1 cellular context compared by ENCODE assay signal in the genomic region with DNA sequence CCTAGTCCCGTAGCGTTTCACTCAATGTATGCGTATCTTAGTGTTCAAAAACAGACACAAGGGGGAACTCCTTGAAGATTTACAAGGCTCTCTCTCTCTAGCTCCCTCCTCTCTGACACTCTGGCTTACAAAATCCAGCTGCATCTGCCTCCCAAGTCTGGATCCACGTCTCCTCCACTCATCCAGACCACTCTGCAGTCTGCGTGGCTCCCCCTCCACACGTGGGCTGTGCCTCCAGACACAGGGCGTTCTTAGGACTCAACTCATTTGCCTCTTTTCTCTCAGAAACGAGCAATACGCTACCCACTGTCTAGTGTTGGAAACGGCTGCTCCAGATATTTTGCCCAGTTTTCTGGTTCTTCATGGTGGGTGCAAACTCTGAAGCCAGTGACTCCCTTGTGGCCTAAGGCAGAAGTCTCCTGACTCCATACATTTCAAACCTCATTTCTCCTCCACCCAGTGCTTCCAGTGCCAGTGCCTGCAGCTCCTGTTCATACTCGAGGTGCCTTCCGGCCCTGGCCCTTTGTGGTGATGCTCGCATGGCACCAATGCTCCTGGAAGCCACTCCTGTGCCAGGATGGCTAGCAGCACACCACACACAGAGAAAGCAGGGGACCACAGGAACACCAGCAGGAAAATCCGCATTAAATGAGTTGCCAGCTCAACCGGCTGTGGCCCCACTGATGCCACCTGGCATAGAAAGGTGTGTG.
TF ChIP-seq lines count a peak whose summit lies in the region.

No MANE protein-coding gene starts in this region.

TF ChIP-seq in K562, 482 proteins besides CTCF, POLR2A, EP300 and RAD21 (continued from another document):
- TF ChIP-seq, protein P1, sequence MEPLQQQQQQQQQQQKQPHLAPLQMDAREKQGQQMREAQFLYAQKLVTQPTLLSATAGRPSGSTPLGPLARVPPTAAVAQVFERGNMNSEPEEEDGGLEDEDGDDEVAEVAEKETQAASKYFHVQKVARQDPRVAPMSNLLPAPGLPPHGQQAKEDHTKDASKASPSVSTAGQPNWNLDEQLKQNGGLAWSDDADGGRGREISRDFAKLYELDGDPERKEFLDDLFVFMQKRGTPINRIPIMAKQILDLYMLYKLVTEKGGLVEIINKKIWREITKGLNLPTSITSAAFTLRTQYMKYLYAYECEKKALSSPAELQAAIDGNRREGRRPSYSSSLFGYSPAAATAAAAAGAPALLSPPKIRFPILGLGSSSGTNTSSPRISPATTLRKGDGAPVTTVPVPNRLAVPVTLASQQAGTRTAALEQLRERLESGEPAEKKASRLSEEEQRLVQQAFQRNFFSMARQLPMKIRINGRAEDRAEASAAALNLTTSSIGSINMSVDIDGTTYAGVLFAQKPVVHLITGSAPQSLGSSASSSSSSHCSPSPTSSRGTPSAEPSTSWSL (CRISPR knock-in tag; IDR thresholded peaks at IDR 0.05; ENCODE audit: borderline replicate concordance): no peak
- TF ChIP-seq HOXB6 (CRISPR knock-in tag; IDR thresholded peaks at IDR 0.05; ENCODE audit: borderline replicate concordance): no peak
- no peak for TF ChIP-seq ZNF431 (CRISPR knock-in tag; IDR thresholded peaks at IDR 0.05)
- TF ChIP-seq MCM5 (IDR thresholded peaks at IDR 0.05; ENCODE audit: low read depth): no peak
- TF ChIP-seq ZNF239 (CRISPR knock-in tag; IDR thresholded peaks at IDR 0.05): no peak
- no peak for TF ChIP-seq FOXK2 (conservative IDR thresholded peaks at IDR 0.05 in 1 of 2, IDR thresholded peaks at IDR 0.05 in 1 of 2; ENCODE audit: low read depth in 2 of 2)
